Comparison of ENCODE assay signal across 8 cellular contexts in the genomic region with DNA sequence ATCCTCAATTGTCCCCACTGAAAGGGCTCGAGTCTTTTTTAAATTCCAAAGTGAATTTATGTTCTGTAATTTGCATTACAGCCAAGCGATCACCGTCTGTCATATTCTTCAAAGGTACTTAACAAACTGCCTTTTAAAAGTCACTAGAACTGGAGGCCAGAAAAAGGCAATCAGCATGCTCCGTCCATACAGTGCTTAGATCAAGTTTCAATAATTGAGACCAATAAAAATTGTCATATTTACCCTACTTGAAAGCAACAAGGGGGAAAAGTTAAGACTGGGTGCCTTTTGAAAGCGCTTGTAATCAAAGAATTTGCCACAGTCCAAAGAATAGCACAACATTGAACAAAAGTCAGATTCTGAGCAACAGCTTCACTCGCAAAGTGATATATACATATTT. TPM values are rescaled to one million over a fixed set of nuclear protein-coding genes. Genes with fewer than 3 reads are reported as not detected.
A peak's percentile ranks its signal among the peaks of the same experiment; 100 is the strongest.
DNase-seq lines count a peak whose midpoint lies in the region; ATAC-seq and TF ChIP-seq lines count a peak whose summit lies in the region.

No MANE protein-coding gene starts in this region.

- no peak for TF ChIP-seq EP300 in stomach (IDR thresholded peaks at IDR 0.05)

- TF ChIP-seq CTCF in WTC11 (IDR thresholded peaks at IDR 0.05): no peak
- no peak for TF ChIP-seq CTCF in stomach (IDR thresholded peaks at IDR 0.05)

- peaks cover 31% of the 10 kb centered on the region for H3K27me3 Mint-ChIP-seq in WTC11 (ENCODE audit: low read depth)

- H3K36me3 ChIP-seq in iPS-15b (ENCODE audit: control insufficient read depth, insufficient read depth, low read length): no peaks in the 10 kb centered on the region
- no peaks in the 10 kb centered on the region for H3K36me3 ChIP-seq in stomach

- peaks cover 30% of the 10 kb centered on the region for H3K4me1 Mint-ChIP-seq in WTC11

- H3K9me3 ChIP-seq in iPS-15b (ENCODE audit: control insufficient read depth, insufficient read depth, low read length) (no peaks in the 10 kb centered on the region), stomach (no peaks in the 10 kb centered on the region)

- peak overlapping the region; percentile 85 for H3K4me3 Mint-ChIP-seq in WTC11

- H3K27ac ChIP-seq in stomach: peak overlapping the region in 4 of 5 donors; percentile 91 to 98 (median 94)

- H3K27me3 ChIP-seq in iPS-15b (ENCODE audit: control insufficient read depth, insufficient read depth, low read length): peaks cover 73% of the 10 kb centered on the region
- H3K27me3 ChIP-seq in stomach: peaks cover 0 to 10% (median 0%) of the 10 kb centered on the region in 3 donors

- POLR2A ChIA-PET in WTC11 (lab: Charles Lee): no interaction called here

- no peaks in the 10 kb centered on the region for H3K9me3 Mint-ChIP-seq in WTC11

- WGBS in stomach, 5 donors: 37 to 49% (median 40%) methylated on average over 6 of the region's 6 CpGs

- no peak overlapping the region for H3K27ac Mint-ChIP-seq in WTC11

- ATAC-seq in WTC11: no peak

- TF ChIP-seq POLR2A in stomach (IDR thresholded peaks at IDR 0.05): no peak

- no peak overlapping the region for H3K9ac ChIP-seq in iPS-15b (ENCODE audit: low read depth, low read length)

- DNase-seq in SHP77 treated with DMSO at 0.1 percent for 48 hours (lab: John Stamatoyannopoulos, UW) (peak; percentile 41), SHP77 (lab: John Stamatoyannopoulos, UW) (no peak), WTC11 (ENCODE audit: low spot score) (no peak), stomach (no peak), RKO (ENCODE audit: low spot score) (no peak), NCI-H1436 treated with DMSO at 0.1 percent for 48 hours (lab: John Stamatoyannopoulos, UW) (no peak)
- DNase-seq in stimulated activated CD4-positive, alpha-beta T cell treated with anti-CD3 and anti-CD28 coated beads, Interleukin-1b, Interleukin-23, amount 100 ng/mL, for 48 hours: no peak

- peak overlapping the region; percentile 39 for H3K4me3 ChIP-seq in iPS-15b (ENCODE audit: low read depth, low read length)
- peak overlapping the region; percentile 68 to 91 (median 87) for H3K4me3 ChIP-seq in stomach

- intact Hi-C loops in stomach (cut with DNase I; ENCODE audit: low total_unique reads): no loop called here

- CTCF ChIA-PET in WTC11 (lab: Charles Lee): no interaction called here

- H3K4me1 ChIP-seq in iPS-15b (ENCODE audit: control insufficient read depth, insufficient read depth, low read length): peaks cover 52% of the 10 kb centered on the region
- H3K4me1 ChIP-seq in stomach: peaks cover 30 to 75% (median 41%) of the 10 kb centered on the region in 4 donors

- no peaks in the 10 kb centered on the region for H3K36me3 Mint-ChIP-seq in WTC11

TF ChIP-seq in WTC11, 78 proteins besides CTCF, POLR2A, EP300 and RAD21 (continues in another document):
- TF ChIP-seq, protein P1, sequence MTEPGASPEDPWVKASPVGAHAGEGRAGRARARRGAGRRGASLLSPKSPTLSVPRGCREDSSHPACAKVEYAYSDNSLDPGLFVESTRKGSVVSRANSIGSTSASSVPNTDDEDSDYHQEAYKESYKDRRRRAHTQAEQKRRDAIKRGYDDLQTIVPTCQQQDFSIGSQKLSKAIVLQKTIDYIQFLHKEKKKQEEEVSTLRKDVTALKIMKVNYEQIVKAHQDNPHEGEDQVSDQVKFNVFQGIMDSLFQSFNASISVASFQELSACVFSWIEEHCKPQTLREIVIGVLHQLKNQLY (CRISPR knock-in tag; IDR thresholded peaks at IDR 0.05): no peak
- no peak for TF ChIP-seq ESRRA (CRISPR knock-in tag; IDR thresholded peaks at IDR 0.05; ENCODE audit: borderline replicate concordance)
- TF ChIP-seq, protein P2, sequence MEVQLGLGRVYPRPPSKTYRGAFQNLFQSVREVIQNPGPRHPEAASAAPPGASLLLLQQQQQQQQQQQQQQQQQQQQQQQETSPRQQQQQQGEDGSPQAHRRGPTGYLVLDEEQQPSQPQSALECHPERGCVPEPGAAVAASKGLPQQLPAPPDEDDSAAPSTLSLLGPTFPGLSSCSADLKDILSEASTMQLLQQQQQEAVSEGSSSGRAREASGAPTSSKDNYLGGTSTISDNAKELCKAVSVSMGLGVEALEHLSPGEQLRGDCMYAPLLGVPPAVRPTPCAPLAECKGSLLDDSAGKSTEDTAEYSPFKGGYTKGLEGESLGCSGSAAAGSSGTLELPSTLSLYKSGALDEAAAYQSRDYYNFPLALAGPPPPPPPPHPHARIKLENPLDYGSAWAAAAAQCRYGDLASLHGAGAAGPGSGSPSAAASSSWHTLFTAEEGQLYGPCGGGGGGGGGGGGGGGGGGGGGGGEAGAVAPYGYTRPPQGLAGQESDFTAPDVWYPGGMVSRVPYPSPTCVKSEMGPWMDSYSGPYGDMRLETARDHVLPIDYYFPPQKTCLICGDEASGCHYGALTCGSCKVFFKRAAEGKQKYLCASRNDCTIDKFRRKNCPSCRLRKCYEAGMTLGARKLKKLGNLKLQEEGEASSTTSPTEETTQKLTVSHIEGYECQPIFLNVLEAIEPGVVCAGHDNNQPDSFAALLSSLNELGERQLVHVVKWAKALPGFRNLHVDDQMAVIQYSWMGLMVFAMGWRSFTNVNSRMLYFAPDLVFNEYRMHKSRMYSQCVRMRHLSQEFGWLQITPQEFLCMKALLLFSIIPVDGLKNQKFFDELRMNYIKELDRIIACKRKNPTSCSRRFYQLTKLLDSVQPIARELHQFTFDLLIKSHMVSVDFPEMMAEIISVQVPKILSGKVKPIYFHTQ (CRISPR knock-in tag; IDR thresholded peaks at IDR 0.05): no peak
- no peak for TF ChIP-seq SMAD3 (CRISPR knock-in tag; IDR thresholded peaks at IDR 0.05; ENCODE audit: borderline replicate concordance)
- TF ChIP-seq NFATC4 (CRISPR knock-in tag; IDR thresholded peaks at IDR 0.05): no peak
- TF ChIP-seq, protein P3, sequence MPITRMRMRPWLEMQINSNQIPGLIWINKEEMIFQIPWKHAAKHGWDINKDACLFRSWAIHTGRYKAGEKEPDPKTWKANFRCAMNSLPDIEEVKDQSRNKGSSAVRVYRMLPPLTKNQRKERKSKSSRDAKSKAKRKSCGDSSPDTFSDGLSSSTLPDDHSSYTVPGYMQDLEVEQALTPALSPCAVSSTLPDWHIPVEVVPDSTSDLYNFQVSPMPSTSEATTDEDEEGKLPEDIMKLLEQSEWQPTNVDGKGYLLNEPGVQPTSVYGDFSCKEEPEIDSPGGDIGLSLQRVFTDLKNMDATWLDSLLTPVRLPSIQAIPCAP (CRISPR knock-in tag; IDR thresholded peaks at IDR 0.05): no peak
- TF ChIP-seq KAT7 (CRISPR knock-in tag; IDR thresholded peaks at IDR 0.05; ENCODE audit: borderline replicate concordance): no peak
- TF ChIP-seq JAZF1 (CRISPR knock-in tag; IDR thresholded peaks at IDR 0.05): no peak
- TF ChIP-seq GRHL2 (CRISPR knock-in tag; IDR thresholded peaks at IDR 0.05; ENCODE audit: insufficient replicate concordance, severe bottlenecking): no peak
- TF ChIP-seq NR1H2 (CRISPR knock-in tag; IDR thresholded peaks at IDR 0.05): no peak
- TF ChIP-seq JUN (CRISPR knock-in tag; IDR thresholded peaks at IDR 0.05): no peak
- TF ChIP-seq, protein P4, sequence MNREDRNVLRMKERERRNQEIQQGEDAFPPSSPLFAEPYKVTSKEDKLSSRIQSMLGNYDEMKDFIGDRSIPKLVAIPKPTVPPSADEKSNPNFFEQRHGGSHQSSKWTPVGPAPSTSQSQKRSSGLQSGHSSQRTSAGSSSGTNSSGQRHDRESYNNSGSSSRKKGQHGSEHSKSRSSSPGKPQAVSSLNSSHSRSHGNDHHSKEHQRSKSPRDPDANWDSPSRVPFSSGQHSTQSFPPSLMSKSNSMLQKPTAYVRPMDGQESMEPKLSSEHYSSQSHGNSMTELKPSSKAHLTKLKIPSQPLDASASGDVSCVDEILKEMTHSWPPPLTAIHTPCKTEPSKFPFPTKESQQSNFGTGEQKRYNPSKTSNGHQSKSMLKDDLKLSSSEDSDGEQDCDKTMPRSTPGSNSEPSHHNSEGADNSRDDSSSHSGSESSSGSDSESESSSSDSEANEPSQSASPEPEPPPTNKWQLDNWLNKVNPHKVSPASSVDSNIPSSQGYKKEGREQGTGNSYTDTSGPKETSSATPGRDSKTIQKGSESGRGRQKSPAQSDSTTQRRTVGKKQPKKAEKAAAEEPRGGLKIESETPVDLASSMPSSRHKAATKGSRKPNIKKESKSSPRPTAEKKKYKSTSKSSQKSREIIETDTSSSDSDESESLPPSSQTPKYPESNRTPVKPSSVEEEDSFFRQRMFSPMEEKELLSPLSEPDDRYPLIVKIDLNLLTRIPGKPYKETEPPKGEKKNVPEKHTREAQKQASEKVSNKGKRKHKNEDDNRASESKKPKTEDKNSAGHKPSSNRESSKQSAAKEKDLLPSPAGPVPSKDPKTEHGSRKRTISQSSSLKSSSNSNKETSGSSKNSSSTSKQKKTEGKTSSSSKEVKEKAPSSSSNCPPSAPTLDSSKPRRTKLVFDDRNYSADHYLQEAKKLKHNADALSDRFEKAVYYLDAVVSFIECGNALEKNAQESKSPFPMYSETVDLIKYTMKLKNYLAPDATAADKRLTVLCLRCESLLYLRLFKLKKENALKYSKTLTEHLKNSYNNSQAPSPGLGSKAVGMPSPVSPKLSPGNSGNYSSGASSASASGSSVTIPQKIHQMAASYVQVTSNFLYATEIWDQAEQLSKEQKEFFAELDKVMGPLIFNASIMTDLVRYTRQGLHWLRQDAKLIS (CRISPR knock-in tag; IDR thresholded peaks at IDR 0.05; ENCODE audit: borderline replicate concordance): no peak
- no peak for TF ChIP-seq ATF1 (CRISPR knock-in tag; IDR thresholded peaks at IDR 0.05)
- TF ChIP-seq, protein P5, sequence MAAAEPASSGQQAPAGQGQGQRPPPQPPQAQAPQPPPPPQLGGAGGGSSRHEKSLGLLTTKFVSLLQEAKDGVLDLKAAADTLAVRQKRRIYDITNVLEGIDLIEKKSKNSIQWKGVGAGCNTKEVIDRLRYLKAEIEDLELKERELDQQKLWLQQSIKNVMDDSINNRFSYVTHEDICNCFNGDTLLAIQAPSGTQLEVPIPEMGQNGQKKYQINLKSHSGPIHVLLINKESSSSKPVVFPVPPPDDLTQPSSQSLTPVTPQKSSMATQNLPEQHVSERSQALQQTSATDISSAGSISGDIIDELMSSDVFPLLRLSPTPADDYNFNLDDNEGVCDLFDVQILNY (CRISPR knock-in tag; IDR thresholded peaks at IDR 0.05): no peak
- TF ChIP-seq, protein P6, sequence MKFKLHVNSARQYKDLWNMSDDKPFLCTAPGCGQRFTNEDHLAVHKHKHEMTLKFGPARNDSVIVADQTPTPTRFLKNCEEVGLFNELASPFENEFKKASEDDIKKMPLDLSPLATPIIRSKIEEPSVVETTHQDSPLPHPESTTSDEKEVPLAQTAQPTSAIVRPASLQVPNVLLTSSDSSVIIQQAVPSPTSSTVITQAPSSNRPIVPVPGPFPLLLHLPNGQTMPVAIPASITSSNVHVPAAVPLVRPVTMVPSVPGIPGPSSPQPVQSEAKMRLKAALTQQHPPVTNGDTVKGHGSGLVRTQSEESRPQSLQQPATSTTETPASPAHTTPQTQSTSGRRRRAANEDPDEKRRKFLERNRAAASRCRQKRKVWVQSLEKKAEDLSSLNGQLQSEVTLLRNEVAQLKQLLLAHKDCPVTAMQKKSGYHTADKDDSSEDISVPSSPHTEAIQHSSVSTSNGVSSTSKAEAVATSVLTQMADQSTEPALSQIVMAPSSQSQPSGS (CRISPR knock-in tag; IDR thresholded peaks at IDR 0.05; ENCODE audit: borderline replicate concordance, low read depth): no peak

RNA-seq across cellular contexts. Expression of a gene that starts 9.0 kb away (rescaled TPM):
- total RNA-seq in WTC11 (2021): 2.7 to 5.7 TPM (median 3.1 TPM) in 3 replicates
- 10 to 100 TPM; 11.7 to 27.5 (median 13.6) TPM for total RNA-seq in stomach
- polyA plus RNA-seq in stomach: 1 to 10 TPM; 1.1 to 2.1 (median 1.5) TPM
